ENCODE assay signal across 18 cellular contexts in the genomic region with DNA sequence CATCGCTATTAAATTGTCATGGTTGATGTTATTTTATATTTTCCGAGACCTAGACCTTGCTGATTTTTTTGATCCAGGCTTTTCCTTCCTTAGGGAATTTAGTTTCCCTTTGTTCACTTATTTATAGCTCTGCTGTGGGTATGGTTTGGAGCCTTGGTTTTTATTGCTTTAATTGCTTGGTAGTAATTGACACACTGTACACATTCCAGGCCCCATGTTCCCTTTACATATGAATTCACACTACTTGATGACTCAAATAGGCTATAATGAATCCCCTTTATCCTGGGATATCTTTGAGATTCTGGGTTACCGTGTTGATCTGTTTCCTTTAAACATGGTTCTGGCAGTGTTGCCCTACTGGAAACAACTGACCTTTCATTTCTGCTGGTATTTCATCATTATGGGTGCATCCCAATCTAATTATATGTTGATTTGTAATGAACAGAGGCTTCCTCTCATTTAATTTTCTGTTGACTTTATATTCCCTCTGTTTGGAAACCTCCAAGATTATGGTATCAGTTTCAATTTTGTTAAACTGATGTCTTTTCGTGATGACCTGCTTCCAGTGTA.
DNase-seq lines count a peak whose midpoint lies in the region; ATAC-seq and TF ChIP-seq lines count a peak whose summit lies in the region.
"Had no signal": no experiment of that assay in that cellular context is flagged by ENCODE, and none has a peak within 500 bp of the region (broad histone marks: within the 10 kb centered on the region; RNA-seq: fewer than 3 reads in every experiment).

No MANE protein-coding gene starts in this region.

- peaks cover 50% of the 10 kb centered on the region for H3K4me1 Mint-ChIP-seq in endodermal cell
- peaks cover 89% of the 10 kb centered on the region for H3K4me1 Mint-ChIP-seq in nephron

- H3K27ac ChIP-seq in endodermal cell (ENCODE audit: low read depth, low read length) (peak overlapping the region; percentile 71), transverse colon (peak overlapping the region; percentile 84 to 87 (median 86))
- H3K27ac ChIP-seq: PC-9 had no signal

- H3K9me3 Mint-ChIP-seq in endodermal cell = no peaks in the 10 kb centered on the region
- peaks cover 2% of the 10 kb centered on the region for H3K9me3 Mint-ChIP-seq in nephron
- H3K9me3 Mint-ChIP-seq: effector memory CD8-positive, alpha-beta T cell; IgD-negative memory B cell; naive thymus-derived CD8-positive, alpha-beta T cell had no signal

- ATAC-seq in HG03175 (IDR thresholded peaks at IDR 0.05; ENCODE audit: unreplicated experiment) = no peak
- ATAC-seq: activated CD4-positive, alpha-beta T cell treated with anti-CD3 and anti-CD28 coated beads for 36 hours; effector memory CD8-positive, alpha-beta T cell; left cardiac atrium; naive thymus-derived CD8-positive, alpha-beta T cell had no signal

- intact Hi-C loops in transverse colon (cut with DNase I; ENCODE audit: low total_unique reads) = loop anchor here (10.0 kb wide), 4 partner anchors 99 to 421 kb away; no protein-coding TSS in a partner anchor

- TF ChIP-seq CTCF in endodermal cell (conservative IDR thresholded peaks at IDR 0.05) = no peak
- no peak for TF ChIP-seq CTCF in nephron (IDR thresholded peaks at IDR 0.05; ENCODE audit: unreplicated experiment in 3 of 3)
- TF ChIP-seq CTCF in transverse colon (IDR thresholded peaks at IDR 0.05) = no peak

- H3K27me3 Mint-ChIP-seq in endodermal cell (ENCODE audit: insufficient read depth) (no peaks in the 10 kb centered on the region), nephron (ENCODE audit: low read depth) (no peaks in the 10 kb centered on the region)
- H3K27me3 Mint-ChIP-seq: activated CD4-positive, alpha-beta T cell treated with anti-CD3 and anti-CD28 coated beads for 36 hours; effector memory CD8-positive, alpha-beta T cell; IgD-negative memory B cell; naive thymus-derived CD8-positive, alpha-beta T cell had no signal

- no peak overlapping the region for H3K27ac Mint-ChIP-seq in endodermal cell
- peak overlapping the region in 2 of 3 experiments; percentile 96 to 97 for H3K27ac Mint-ChIP-seq in nephron
- H3K27ac Mint-ChIP-seq: activated CD4-positive, alpha-beta T cell treated with anti-CD3 and anti-CD28 coated beads for 36 hours; effector memory CD8-positive, alpha-beta T cell; IgD-negative memory B cell; naive thymus-derived CD8-positive, alpha-beta T cell had no signal

- H3K4me1 ChIP-seq in endodermal cell (ENCODE audit: control insufficient read depth, insufficient read depth, low read length) = peaks cover 17% of the 10 kb centered on the region
- H3K4me1 ChIP-seq in transverse colon = peaks cover 73 to 99% (median 91%) of the 10 kb centered on the region in 4 donors

- H3K9ac ChIP-seq in endodermal cell (ENCODE audit: extremely low read depth, low read length, poor library complexity, severe bottlenecking) = no peak overlapping the region

- no peak overlapping the region for H3K4me3 ChIP-seq in endodermal cell (ENCODE audit: low read length)
- no peak overlapping the region for H3K4me3 ChIP-seq in transverse colon
- H3K4me3 ChIP-seq: PC-9 had no signal

- H3K36me3 Mint-ChIP-seq in endodermal cell (ENCODE audit: low read depth) = no peaks in the 10 kb centered on the region
- no peaks in the 10 kb centered on the region for H3K36me3 Mint-ChIP-seq in nephron (ENCODE audit: low read depth)
- H3K36me3 Mint-ChIP-seq: naive thymus-derived CD8-positive, alpha-beta T cell had no signal

- H3K27me3 ChIP-seq in endodermal cell (ENCODE audit: control insufficient read depth, insufficient read depth, low read length, poor library complexity, severe bottlenecking) (no peaks in the 10 kb centered on the region), transverse colon (no peaks in the 10 kb centered on the region)
- H3K27me3 ChIP-seq: BE2C had no signal

- H3K9me3 ChIP-seq in endodermal cell (ENCODE audit: control insufficient read depth, low read length) = no peaks in the 10 kb centered on the region
- H3K9me3 ChIP-seq in transverse colon = no peaks in the 10 kb centered on the region
- H3K9me3 ChIP-seq: BE2C had no signal

- WGBS in endodermal cell (ENCODE audit: insufficient coverage in 1 of 2, insufficient read length in 1 of 2), 2 experiments = 92 to 100% methylated on average over 1 to 4 of the region's 4 CpGs
- WGBS in transverse colon (ENCODE audit: low coverage in 1 of 2), 2 donors = 56 to 58% methylated on average over 4 of the region's 4 CpGs

- peak; percentile 91 for DNase-seq in NCI-H69 (lab: John Stamatoyannopoulos, UW)
- DNase-seq in endodermal cell = no peak
- DNase-seq in transverse colon = no peak
- no peak for DNase-seq in NCI-H1092 (lab: John Stamatoyannopoulos, UW)
- no peak for DNase-seq in NCI-H1105 (lab: John Stamatoyannopoulos, UW)
- DNase-seq: activated CD4-positive, alpha-beta T cell treated with anti-CD3 and anti-CD28 coated beads for 36 hours; activated effector memory CD4-positive, alpha-beta T cell treated with anti-CD3 and anti-CD28 coated beads, Interleukin-2, amount 50 U/mL, for 16 hours; amniotic stem cell; BE2C; effector memory CD8-positive, alpha-beta T cell; GF-D8; left cardiac atrium; naive thymus-derived CD8-positive, alpha-beta T cell; NCI-H524 treated with DMSO at 0.1 percent for 48 hours; PC-9 had no signal

- in situ Hi-C loops in transverse colon (cut with MboI; ENCODE audit: low pct_ligation_motif_present in 1 of 4, low pct_unique_long_range_greater_than_20kb in 1 of 4, low sequenced_read_pairs in 3 of 4) = loop anchor here (10.0 to 25.0 kb wide), 8 partner anchors 99 to 581 kb away; no protein-coding TSS in a partner anchor

- H3K36me3 ChIP-seq in endodermal cell (ENCODE audit: control insufficient read depth, insufficient read depth, low read length) (no peaks in the 10 kb centered on the region), transverse colon (no peaks in the 10 kb centered on the region)
- H3K36me3 ChIP-seq: BE2C had no signal

- no peak overlapping the region for H3K4me3 Mint-ChIP-seq in endodermal cell
- H3K4me3 Mint-ChIP-seq in nephron = peak overlapping the region in 1 of 3 experiments; percentile 18
- H3K4me3 Mint-ChIP-seq: activated CD4-positive, alpha-beta T cell treated with anti-CD3 and anti-CD28 coated beads for 36 hours; effector memory CD8-positive, alpha-beta T cell; IgD-negative memory B cell; naive thymus-derived CD8-positive, alpha-beta T cell had no signal

- no peak for TF ChIP-seq POLR2A in transverse colon (IDR thresholded peaks at IDR 0.05)

- TF ChIP-seq EP300 in transverse colon (IDR thresholded peaks at IDR 0.05; ENCODE audit: low read depth) = no peak
